1 cellular context compared by ENCODE assay signal in the genomic region with DNA sequence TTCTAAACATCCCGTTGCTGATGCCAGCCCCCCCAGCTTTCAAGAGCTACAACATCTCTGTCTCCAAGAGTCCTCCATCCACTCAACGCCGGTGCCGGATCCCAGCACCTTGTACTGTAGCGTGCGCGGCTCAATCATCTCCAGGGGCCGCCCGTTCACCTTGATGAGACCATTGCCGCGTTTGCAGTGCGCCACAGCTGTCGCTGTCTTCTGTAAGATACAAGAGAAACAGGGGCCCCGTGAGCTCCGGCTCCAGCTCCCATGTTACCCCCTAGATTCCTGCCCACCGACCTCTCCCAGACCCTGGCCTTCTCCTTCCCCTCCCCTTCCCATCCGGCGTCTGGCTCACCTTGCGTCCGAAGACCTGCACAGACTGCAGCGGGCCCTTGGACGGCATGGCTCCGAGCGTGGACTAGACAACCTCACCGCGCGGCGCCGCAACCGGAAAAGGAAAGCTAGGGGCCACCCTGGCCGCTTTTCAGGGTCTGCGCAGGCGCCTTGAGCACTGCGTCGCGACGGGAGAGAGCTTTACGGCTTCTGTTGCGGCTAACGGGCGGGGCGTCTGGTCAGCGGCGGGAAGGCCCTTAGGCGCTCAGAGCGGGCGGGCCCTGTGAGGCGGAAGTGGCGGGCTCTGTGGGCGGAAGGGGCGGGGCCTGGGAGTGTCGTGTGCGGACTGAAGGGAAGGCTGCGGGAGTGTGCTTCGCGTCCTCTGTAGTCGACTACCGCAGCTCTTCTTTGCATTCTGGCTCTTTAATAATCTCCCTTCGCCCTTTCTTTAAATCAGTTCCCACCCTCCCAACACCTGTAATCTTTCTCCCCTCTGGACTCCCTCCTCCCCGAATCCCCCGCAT.
A peak's percentile ranks its signal among the peaks of the same experiment; 100 is the strongest.
TF ChIP-seq lines count a peak whose summit lies in the region.

A gene (minus strand): TSS at position 451 of the 851 bp plus-strand sequence. CDS start 54 bp downstream, at position 397.

TF ChIP-seq in K562, 482 proteins besides CTCF, POLR2A, EP300 and RAD21 (continued from another document and continues in another):
- TF ChIP-seq, protein P1, sequence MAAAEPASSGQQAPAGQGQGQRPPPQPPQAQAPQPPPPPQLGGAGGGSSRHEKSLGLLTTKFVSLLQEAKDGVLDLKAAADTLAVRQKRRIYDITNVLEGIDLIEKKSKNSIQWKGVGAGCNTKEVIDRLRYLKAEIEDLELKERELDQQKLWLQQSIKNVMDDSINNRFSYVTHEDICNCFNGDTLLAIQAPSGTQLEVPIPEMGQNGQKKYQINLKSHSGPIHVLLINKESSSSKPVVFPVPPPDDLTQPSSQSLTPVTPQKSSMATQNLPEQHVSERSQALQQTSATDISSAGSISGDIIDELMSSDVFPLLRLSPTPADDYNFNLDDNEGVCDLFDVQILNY (CRISPR knock-in tag; IDR thresholded peaks at IDR 0.05): peak; percentile 81; the same call in 1 of the 2 replicates
- TF ChIP-seq, protein P2, sequence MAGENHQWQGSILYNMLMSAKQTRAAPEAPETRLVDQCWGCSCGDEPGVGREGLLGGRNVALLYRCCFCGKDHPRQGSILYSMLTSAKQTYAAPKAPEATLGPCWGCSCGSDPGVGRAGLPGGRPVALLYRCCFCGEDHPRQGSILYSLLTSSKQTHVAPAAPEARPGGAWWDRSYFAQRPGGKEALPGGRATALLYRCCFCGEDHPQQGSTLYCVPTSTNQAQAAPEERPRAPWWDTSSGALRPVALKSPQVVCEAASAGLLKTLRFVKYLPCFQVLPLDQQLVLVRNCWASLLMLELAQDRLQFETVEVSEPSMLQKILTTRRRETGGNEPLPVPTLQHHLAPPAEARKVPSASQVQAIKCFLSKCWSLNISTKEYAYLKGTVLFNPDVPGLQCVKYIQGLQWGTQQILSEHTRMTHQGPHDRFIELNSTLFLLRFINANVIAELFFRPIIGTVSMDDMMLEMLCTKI (IDR thresholded peaks at IDR 0.05; ENCODE audit: partially characterized antibody): no peak
- TF ChIP-seq SMARCC2 (IDR thresholded peaks at IDR 0.05; ENCODE audit: low read depth): no peak
- TF ChIP-seq, protein P3, sequence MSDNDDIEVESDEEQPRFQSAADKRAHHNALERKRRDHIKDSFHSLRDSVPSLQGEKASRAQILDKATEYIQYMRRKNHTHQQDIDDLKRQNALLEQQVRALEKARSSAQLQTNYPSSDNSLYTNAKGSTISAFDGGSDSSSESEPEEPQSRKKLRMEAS (CRISPR knock-in tag; IDR thresholded peaks at IDR 0.05): peak; percentile 92
- TF ChIP-seq, protein P4, sequence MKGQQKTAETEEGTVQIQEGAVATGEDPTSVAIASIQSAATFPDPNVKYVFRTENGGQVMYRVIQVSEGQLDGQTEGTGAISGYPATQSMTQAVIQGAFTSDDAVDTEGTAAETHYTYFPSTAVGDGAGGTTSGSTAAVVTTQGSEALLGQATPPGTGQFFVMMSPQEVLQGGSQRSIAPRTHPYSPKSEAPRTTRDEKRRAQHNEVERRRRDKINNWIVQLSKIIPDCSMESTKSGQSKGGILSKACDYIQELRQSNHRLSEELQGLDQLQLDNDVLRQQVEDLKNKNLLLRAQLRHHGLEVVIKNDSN (CRISPR knock-in tag; IDR thresholded peaks at IDR 0.05): no peak; the same call in 1 of the 2 replicates
- no peak; the same call in 1 of the 2 replicates for TF ChIP-seq RFX1 (IDR thresholded peaks at IDR 0.05)
- TF ChIP-seq POLR2AphosphoS2 (IDR thresholded peaks at IDR 0.05; ENCODE audit: low read length): peak; percentile 73; the same call in 1 of the 2 replicates
- peak; percentile 99 for TF ChIP-seq POLR2B (IDR thresholded peaks at IDR 0.05; ENCODE audit: low read depth, partially characterized antibody)
- TF ChIP-seq ZBED1 (IDR thresholded peaks at IDR 0.05): peak; percentile 53; the same call in 1 of the 2 replicates
- TF ChIP-seq POLR3A (IDR thresholded peaks at IDR 0.05; ENCODE audit: borderline replicate concordance, extremely low read depth, insufficient read depth, insufficient read length): no peak
- no peak for TF ChIP-seq ZNF408 (CRISPR knock-in tag; IDR thresholded peaks at IDR 0.05; ENCODE audit: low read depth)
- TF ChIP-seq, protein P5, sequence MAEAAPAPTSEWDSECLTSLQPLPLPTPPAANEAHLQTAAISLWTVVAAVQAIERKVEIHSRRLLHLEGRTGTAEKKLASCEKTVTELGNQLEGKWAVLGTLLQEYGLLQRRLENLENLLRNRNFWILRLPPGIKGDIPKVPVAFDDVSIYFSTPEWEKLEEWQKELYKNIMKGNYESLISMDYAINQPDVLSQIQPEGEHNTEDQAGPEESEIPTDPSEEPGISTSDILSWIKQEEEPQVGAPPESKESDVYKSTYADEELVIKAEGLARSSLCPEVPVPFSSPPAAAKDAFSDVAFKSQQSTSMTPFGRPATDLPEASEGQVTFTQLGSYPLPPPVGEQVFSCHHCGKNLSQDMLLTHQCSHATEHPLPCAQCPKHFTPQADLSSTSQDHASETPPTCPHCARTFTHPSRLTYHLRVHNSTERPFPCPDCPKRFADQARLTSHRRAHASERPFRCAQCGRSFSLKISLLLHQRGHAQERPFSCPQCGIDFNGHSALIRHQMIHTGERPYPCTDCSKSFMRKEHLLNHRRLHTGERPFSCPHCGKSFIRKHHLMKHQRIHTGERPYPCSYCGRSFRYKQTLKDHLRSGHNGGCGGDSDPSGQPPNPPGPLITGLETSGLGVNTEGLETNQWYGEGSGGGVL (CRISPR knock-in tag; IDR thresholded peaks at IDR 0.05): no peak
- TF ChIP-seq TAF1 (IDR thresholded peaks at IDR 0.05; ENCODE audit: control insufficient read depth, extremely low read depth, insufficient read depth, low read length, severe bottlenecking): peak; percentile 99
- peak; percentile 98 for TF ChIP-seq TBP (optimal IDR thresholded peaks at IDR 0.05; ENCODE audit: low read depth, low read length)
- no peak for TF ChIP-seq GATA2 (CRISPR knock-in tag; IDR thresholded peaks at IDR 0.05)
- TF ChIP-seq, protein P6, sequence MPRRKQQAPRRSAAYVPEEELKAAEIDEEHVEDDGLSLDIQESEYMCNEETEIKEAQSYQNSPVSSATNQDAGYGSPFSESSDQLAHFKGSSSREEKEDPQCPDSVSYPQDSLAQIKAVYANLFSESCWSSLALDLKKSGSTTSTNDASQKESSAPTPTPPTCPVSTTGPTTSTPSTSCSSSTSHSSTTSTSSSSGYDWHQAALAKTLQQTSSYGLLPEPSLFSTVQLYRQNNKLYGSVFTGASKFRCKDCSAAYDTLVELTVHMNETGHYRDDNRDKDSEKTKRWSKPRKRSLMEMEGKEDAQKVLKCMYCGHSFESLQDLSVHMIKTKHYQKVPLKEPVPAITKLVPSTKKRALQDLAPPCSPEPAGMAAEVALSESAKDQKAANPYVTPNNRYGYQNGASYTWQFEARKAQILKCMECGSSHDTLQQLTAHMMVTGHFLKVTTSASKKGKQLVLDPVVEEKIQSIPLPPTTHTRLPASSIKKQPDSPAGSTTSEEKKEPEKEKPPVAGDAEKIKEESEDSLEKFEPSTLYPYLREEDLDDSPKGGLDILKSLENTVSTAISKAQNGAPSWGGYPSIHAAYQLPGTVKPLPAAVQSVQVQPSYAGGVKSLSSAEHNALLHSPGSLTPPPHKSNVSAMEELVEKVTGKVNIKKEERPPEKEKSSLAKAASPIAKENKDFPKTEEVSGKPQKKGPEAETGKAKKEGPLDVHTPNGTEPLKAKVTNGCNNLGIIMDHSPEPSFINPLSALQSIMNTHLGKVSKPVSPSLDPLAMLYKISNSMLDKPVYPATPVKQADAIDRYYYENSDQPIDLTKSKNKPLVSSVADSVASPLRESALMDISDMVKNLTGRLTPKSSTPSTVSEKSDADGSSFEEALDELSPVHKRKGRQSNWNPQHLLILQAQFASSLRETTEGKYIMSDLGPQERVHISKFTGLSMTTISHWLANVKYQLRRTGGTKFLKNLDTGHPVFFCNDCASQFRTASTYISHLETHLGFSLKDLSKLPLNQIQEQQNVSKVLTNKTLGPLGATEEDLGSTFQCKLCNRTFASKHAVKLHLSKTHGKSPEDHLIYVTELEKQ (CRISPR knock-in tag; IDR thresholded peaks at IDR 0.05): no peak
- TF ChIP-seq YY1 (IDR thresholded peaks at IDR 0.05; ENCODE audit: borderline replicate concordance in 1 of 3, control insufficient read depth in 1 of 3, extremely low read depth in 1 of 3, insufficient read depth in 3 of 3, insufficient read length in 1 of 3, insufficient replicate concordance in 2 of 3, low read depth in 1 of 3, low read length in 2 of 3): peak in 2 of 3 experiments; percentile 63 to 71
- peak; percentile 38; the same call in 1 of the 2 replicates for TF ChIP-seq ZNF589 (CRISPR knock-in tag; IDR thresholded peaks at IDR 0.05; ENCODE audit: low read depth)
- TF ChIP-seq PHF21A (IDR thresholded peaks at IDR 0.05; ENCODE audit: borderline replicate concordance, low read depth): no peak
- TF ChIP-seq TAL1 (IDR thresholded peaks at IDR 0.05): no peak
- peak; percentile 95 for TF ChIP-seq CHD1 (IDR thresholded peaks at IDR 0.05; ENCODE audit: low read length)
- TF ChIP-seq TSC22D4 (tag; IDR thresholded peaks at IDR 0.05): no peak
- TF ChIP-seq PCBP1 (IDR thresholded peaks at IDR 0.05; ENCODE audit: low read depth, low read length, poor library complexity, severe bottlenecking): peak; percentile 94
- peak; percentile 71 for TF ChIP-seq SPI1 (IDR thresholded peaks at IDR 0.05; ENCODE audit: borderline replicate concordance, low read depth, low read length)
- TF ChIP-seq ZNF174 (CRISPR knock-in tag; IDR thresholded peaks at IDR 0.05): no peak
- TF ChIP-seq FOXK2 (conservative IDR thresholded peaks at IDR 0.05 in 1 of 2, IDR thresholded peaks at IDR 0.05 in 1 of 2; ENCODE audit: low read depth in 2 of 2): peak in 1 of 2 experiments; percentile 18; a peak in 1 of 4 replicates
- TF ChIP-seq, protein P7, sequence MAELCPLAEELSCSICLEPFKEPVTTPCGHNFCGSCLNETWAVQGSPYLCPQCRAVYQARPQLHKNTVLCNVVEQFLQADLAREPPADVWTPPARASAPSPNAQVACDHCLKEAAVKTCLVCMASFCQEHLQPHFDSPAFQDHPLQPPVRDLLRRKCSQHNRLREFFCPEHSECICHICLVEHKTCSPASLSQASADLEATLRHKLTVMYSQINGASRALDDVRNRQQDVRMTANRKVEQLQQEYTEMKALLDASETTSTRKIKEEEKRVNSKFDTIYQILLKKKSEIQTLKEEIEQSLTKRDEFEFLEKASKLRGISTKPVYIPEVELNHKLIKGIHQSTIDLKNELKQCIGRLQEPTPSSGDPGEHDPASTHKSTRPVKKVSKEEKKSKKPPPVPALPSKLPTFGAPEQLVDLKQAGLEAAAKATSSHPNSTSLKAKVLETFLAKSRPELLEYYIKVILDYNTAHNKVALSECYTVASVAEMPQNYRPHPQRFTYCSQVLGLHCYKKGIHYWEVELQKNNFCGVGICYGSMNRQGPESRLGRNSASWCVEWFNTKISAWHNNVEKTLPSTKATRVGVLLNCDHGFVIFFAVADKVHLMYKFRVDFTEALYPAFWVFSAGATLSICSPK (IDR thresholded peaks at IDR 0.05; ENCODE audit: borderline replicate concordance): no peak
- TF ChIP-seq, protein P8, sequence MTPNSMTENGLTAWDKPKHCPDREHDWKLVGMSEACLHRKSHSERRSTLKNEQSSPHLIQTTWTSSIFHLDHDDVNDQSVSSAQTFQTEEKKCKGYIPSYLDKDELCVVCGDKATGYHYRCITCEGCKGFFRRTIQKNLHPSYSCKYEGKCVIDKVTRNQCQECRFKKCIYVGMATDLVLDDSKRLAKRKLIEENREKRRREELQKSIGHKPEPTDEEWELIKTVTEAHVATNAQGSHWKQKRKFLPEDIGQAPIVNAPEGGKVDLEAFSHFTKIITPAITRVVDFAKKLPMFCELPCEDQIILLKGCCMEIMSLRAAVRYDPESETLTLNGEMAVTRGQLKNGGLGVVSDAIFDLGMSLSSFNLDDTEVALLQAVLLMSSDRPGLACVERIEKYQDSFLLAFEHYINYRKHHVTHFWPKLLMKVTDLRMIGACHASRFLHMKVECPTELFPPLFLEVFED (CRISPR knock-in tag; conservative IDR thresholded peaks at IDR 0.05): no peak; the same call in 1 of the 2 replicates
- TF ChIP-seq, protein P9, sequence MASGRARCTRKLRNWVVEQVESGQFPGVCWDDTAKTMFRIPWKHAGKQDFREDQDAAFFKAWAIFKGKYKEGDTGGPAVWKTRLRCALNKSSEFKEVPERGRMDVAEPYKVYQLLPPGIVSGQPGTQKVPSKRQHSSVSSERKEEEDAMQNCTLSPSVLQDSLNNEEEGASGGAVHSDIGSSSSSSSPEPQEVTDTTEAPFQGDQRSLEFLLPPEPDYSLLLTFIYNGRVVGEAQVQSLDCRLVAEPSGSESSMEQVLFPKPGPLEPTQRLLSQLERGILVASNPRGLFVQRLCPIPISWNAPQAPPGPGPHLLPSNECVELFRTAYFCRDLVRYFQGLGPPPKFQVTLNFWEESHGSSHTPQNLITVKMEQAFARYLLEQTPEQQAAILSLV (tag; IDR thresholded peaks at IDR 0.05): no peak
- TF ChIP-seq ZNF830 (CRISPR knock-in tag; IDR thresholded peaks at IDR 0.05): no peak
